ENCODE assay signal across 8 cellular contexts in the genomic region with DNA sequence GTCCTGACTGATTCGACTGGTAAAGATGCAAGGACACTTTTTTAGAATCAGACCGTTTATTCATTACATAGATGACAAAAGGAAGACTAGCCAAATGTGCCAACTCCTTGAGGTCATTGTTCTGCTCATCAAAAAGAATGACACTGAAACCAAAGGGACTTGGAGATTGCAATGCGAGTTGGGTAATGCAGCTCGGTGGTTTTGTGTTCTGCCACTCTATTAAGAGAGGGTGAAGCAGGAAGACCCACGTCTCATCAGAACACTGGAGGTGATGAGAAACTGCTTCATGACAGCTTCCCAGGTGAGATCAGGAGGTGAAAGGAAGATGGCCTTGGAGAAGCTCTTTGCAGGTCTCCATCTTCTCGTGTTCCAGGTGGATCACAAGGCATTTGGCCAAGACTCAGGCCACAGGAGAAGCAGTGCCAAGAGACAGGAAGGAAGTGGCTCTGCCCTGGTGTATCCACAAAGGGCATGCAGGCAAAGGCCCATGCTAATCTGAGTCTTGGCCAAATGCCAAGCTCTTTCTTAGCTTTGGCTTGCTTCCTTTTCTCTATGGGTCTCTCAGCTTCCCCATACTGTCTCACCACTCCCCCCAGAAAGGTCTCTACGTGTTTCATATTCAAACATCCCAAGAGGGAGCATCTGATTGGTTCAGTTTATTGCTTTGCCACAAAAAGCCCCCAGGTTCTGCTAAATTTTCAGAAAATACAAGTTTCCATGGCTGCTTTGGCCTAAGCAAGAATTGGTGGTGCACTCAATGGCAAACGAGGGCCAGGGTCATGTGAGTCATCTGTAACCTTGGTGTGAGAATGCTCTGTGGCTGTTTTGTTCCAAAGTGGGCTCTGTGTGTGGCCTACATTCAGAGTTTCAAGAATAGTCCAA. TPM values are rescaled to one million over a fixed set of nuclear protein-coding genes. Genes with fewer than 3 reads are reported as not detected.
DNase-seq lines count a peak whose midpoint lies in the region; ATAC-seq, FAIRE-seq and TF ChIP-seq lines count a peak whose summit lies in the region.

No MANE protein-coding gene starts in this region.

- TF ChIP-seq CTCF in NB4 (IDR thresholded peaks at IDR 0.05; ENCODE audit: low read depth, low read length): no peak

- peaks cover 64% of the 10 kb centered on the region for H3K4me1 Mint-ChIP-seq in activated naive CD8-positive, alpha-beta T cell treated with anti-CD3 and anti-CD28 coated beads, Interleukin-2, amount 50 U/mL, for 24 hours

- DNase-seq in GM12891 (ENCODE audit: insufficient read length, low spot score): peak; percentile 14
- DNase-seq in HCEC 1CT: peak; percentile 33
- peak; percentile 76 for DNase-seq in NB4 (ENCODE audit: low read depth)
- peak; percentile 60 for DNase-seq in activated naive CD8-positive, alpha-beta T cell treated with anti-CD3 and anti-CD28 coated beads, Interleukin-2, amount 50 U/mL, for 24 hours
- DNase-seq in stimulated activated CD4-positive, alpha-beta T cell treated with anti-CD3 and anti-CD28 coated beads, Interleukin-2, amount 100 ng/mL, for 24 hours: peak; percentile 31 to 35
- no peak for DNase-seq in left lobe of liver (ENCODE audit: low spot score)
- no peak for DNase-seq in NCI-H2081 treated with DMSO at 0.1 percent for 48 hours (lab: John Stamatoyannopoulos, UW)
- no peak for DNase-seq in kidney tubule cell (ENCODE audit: low spot score)

- peak; percentile 84 for ATAC-seq in activated naive CD8-positive, alpha-beta T cell treated with anti-CD3 and anti-CD28 coated beads, Interleukin-2, amount 50 U/mL, for 24 hours
- ATAC-seq in left lobe of liver: no peak

- no peak overlapping the region for H3K4me3 ChIP-seq in NB4 (ENCODE audit: low read depth, low read length)

- H3K9me3 Mint-ChIP-seq in activated naive CD8-positive, alpha-beta T cell treated with anti-CD3 and anti-CD28 coated beads, Interleukin-2, amount 50 U/mL, for 24 hours: no peaks in the 10 kb centered on the region

- H3K27me3 Mint-ChIP-seq in activated naive CD8-positive, alpha-beta T cell treated with anti-CD3 and anti-CD28 coated beads, Interleukin-2, amount 50 U/mL, for 24 hours: no peaks in the 10 kb centered on the region

- no peaks in the 10 kb centered on the region for H3K36me3 Mint-ChIP-seq in activated naive CD8-positive, alpha-beta T cell treated with anti-CD3 and anti-CD28 coated beads, Interleukin-2, amount 50 U/mL, for 24 hours (ENCODE audit: low read depth)

- H3K27ac Mint-ChIP-seq in activated naive CD8-positive, alpha-beta T cell treated with anti-CD3 and anti-CD28 coated beads, Interleukin-2, amount 50 U/mL, for 24 hours: peak overlapping the region; percentile 94

- TF ChIP-seq POLR2A in GM12891 (IDR thresholded peaks at IDR 0.05; ENCODE audit: low read depth, low read length) (no peak), NB4 (IDR thresholded peaks at IDR 0.05; ENCODE audit: extremely low read depth, insufficient read length) (no peak)

- FAIRE-seq in GM12891 (lab: Jason Lieb, UNC): peak; percentile 94

- peak overlapping the region; percentile 83 for H3K4me3 Mint-ChIP-seq in activated naive CD8-positive, alpha-beta T cell treated with anti-CD3 and anti-CD28 coated beads, Interleukin-2, amount 50 U/mL, for 24 hours

TF ChIP-seq in GM12891, 5 proteins besides CTCF, POLR2A, EP300 and RAD21:
- no peak for TF ChIP-seq TAF1 (IDR thresholded peaks at IDR 0.05; ENCODE audit: low read depth, low read length)
- peak; percentile 20; the same call in 1 of the 2 replicates for TF ChIP-seq POLR2AphosphoS5 (IDR thresholded peaks at IDR 0.05; ENCODE audit: low read depth, low read length)
- TF ChIP-seq POU2F2 (IDR thresholded peaks at IDR 0.05; ENCODE audit: low read depth, low read length): 0 out of 2 replicates have a peak, but pooled peaks have one; percentile 17
- 0 out of 2 replicates have a peak, but pooled peaks have one; percentile 26 for TF ChIP-seq SPI1 (IDR thresholded peaks at IDR 0.05; ENCODE audit: low read depth, low read length)
- TF ChIP-seq PAX5 (IDR thresholded peaks at IDR 0.05; ENCODE audit: insufficient read depth, low read length, severe bottlenecking): no peak
TF ChIP-seq in GM12891: peak in this region for 3.

RNA-seq across cellular contexts. Expression of gene CCT8, which starts 5.7 kb away (rescaled TPM):
- 289 TPM for polyA plus RNA-seq in GM12891 (2012; ENCODE audit: low read depth, missing spikeins)
- 37.4 TPM for total RNA-seq in left lobe of liver

RNA-seq across cellular contexts. Expression of gene MAP3K7CL, which starts 51.3 kb away (rescaled TPM):
- 13.5 TPM for polyA plus RNA-seq in GM12891 (2012; ENCODE audit: low read depth, missing spikeins)
- 3.8 TPM for total RNA-seq in left lobe of liver

RNA-seq across cellular contexts. Expression of gene USP16, which starts 54.7 kb away (rescaled TPM):
- polyA plus RNA-seq in GM12891 (2012; ENCODE audit: low read depth, missing spikeins): 24.4 TPM
- total RNA-seq in left lobe of liver: 13.1 TPM

RNA-seq across cellular contexts. Expression of gene RWDD2B, which starts 60.0 kb away (rescaled TPM):
- polyA plus RNA-seq in GM12891 (2012; ENCODE audit: low read depth, missing spikeins): 19.0 TPM
- total RNA-seq in left lobe of liver: 20.4 TPM

Comparison
In these comparisons a context has a peak if more than half of its experiments do, and no peak if none do; other contexts are left out.
1. DNase-seq: peak in GM12891 (single experiment), HCEC 1CT (single experiment), NB4 (single experiment), activated naive CD8-positive, alpha-beta T cell treated with anti-CD3 and anti-CD28 coated beads, Interleukin-2, amount 50 U/mL, for 24 hours (single experiment) and stimulated activated CD4-positive, alpha-beta T cell treated with anti-CD3 and anti-CD28 coated beads, Interleukin-2, amount 100 ng/mL, for 24 hours (2 of 2); none in left lobe of liver (single experiment), NCI-H2081 treated with DMSO at 0.1 percent for 48 hours (single experiment) and kidney tubule cell (single experiment).